ENCODE assay signal across 17 cellular contexts in genomic region chr19:4613258-4613751, GRCh38. TPM values are rescaled to one million over a fixed set of nuclear protein-coding genes. Genes with fewer than 3 reads are reported as not detected.
DNase-seq lines count a peak whose midpoint lies in the region; ATAC-seq, FAIRE-seq and TF ChIP-seq lines count a peak whose summit lies in the region.
"Had no signal": no experiment of that assay in that cellular context is flagged by ENCODE, and none has a peak within 500 bp of the region (broad histone marks: within the 10 kb centered on the region; RNA-seq: fewer than 3 reads in every experiment).

No MANE protein-coding gene starts in this region.

- H3K18ac ChIP-seq in IMR-90 (ENCODE audit: low read depth, low read length): no peak overlapping the region

- no peak overlapping the region for H2BK20ac ChIP-seq in IMR-90 (ENCODE audit: low read depth, low read length)

- TF ChIP-seq RAD21 in A549 (conservative IDR thresholded peaks at IDR 0.05 in 1 of 2, IDR thresholded peaks at IDR 0.05 in 1 of 2) (no peak), IMR-90 (IDR thresholded peaks at IDR 0.05; ENCODE audit: low read length) (no peak)

- no peaks in the 10 kb centered on the region for H3K36me3 ChIP-seq in IMR-90 (ENCODE audit: control insufficient read depth, insufficient read depth, low read length)

- dilution Hi-C loops in IMR-90 (cut with HindIII; ENCODE audit: low sequenced_read_pairs, unreplicated experiment): no loop called here

- no peak for TF ChIP-seq POLR2A in A549 (IDR thresholded peaks at IDR 0.05; ENCODE audit: low read length)
- no peak for TF ChIP-seq POLR2A in IMR-90 (IDR thresholded peaks at IDR 0.05; ENCODE audit: low read depth, low read length)

- H2AK9ac ChIP-seq in IMR-90 (replicated peaks; ENCODE audit: low read depth, low read length, poor library complexity): no peak overlapping the region

- no peak overlapping the region for H4K91ac ChIP-seq in IMR-90 (ENCODE audit: insufficient read depth, low read depth, low read length)

- H3K27ac ChIP-seq in A549: no peak overlapping the region
- H3K27ac ChIP-seq in IMR-90 (ENCODE audit: insufficient read depth, low read length): no peak overlapping the region
- H3K27ac ChIP-seq: GM23248 had no signal

- no peak overlapping the region for H3K4ac ChIP-seq in IMR-90 (ENCODE audit: low read depth, low read length)

- ATAC-seq in A549: no peak
- no peak for ATAC-seq in IMR-90 (ENCODE audit: low read depth)
- ATAC-seq: HCT116 had no signal

- peak overlapping the region; percentile 62 for H3K27ac Mint-ChIP-seq in neural crest cell (ENCODE audit: unreplicated experiment)
- H3K27ac Mint-ChIP-seq: CD4-positive, alpha-beta memory T cell; H9 had no signal

- H3K4me3 Mint-ChIP-seq in neural crest cell: no peak overlapping the region
- H3K4me3 Mint-ChIP-seq: CD4-positive, alpha-beta memory T cell; H9 had no signal

- no peak overlapping the region for H2BK15ac ChIP-seq in IMR-90 (ENCODE audit: low read depth, low read length)

- no peaks in the 10 kb centered on the region for H3K36me3 Mint-ChIP-seq in neural crest cell (ENCODE audit: low read depth)
- H3K36me3 Mint-ChIP-seq: CD4-positive, alpha-beta memory T cell had no signal

- CTCF ChIA-PET in A549 (lab: Yijun Ruan, JAX): no interaction called here
- CTCF ChIA-PET in IMR-90 (lab: Yijun Ruan, JAX): no interaction called here

- H3K79me1 ChIP-seq in IMR-90 (ENCODE audit: low read depth in 1 of 2, low read length in 2 of 2): no peaks in the 10 kb centered on the region

- H3K9me1 ChIP-seq in IMR-90 (ENCODE audit: insufficient read depth, low read length): no peaks in the 10 kb centered on the region

- H3K56ac ChIP-seq in IMR-90 (ENCODE audit: extremely low read depth, insufficient read depth, low read length): no peak overlapping the region

- no peak overlapping the region for H2BK5ac ChIP-seq in IMR-90 (ENCODE audit: low read depth, low read length, poor library complexity, severe bottlenecking)

- peaks cover 18% of the 10 kb centered on the region for H3K4me1 Mint-ChIP-seq in neural crest cell
- H3K4me1 Mint-ChIP-seq: CD4-positive, alpha-beta memory T cell had no signal

- no peaks in the 10 kb centered on the region for H3K9me3 ChIP-seq in A549
- no peaks in the 10 kb centered on the region for H3K9me3 ChIP-seq in IMR-90 (ENCODE audit: control insufficient read depth, insufficient read depth, low read length)

- H3K4me3 ChIP-seq in A549 (no peak overlapping the region), IMR-90 (ENCODE audit: insufficient read depth, low read depth, low read length) (no peak overlapping the region)
- H3K4me3 ChIP-seq: GM23248 had no signal

- no peak overlapping the region for H4K8ac ChIP-seq in IMR-90 (ENCODE audit: low read depth in 2 of 2, low read length in 2 of 2)

- no peak overlapping the region for H2AFZ ChIP-seq in IMR-90 (replicated peaks; ENCODE audit: low read length, poor library complexity)
- H2AFZ ChIP-seq: GM23248 had no signal

- no TSS peak for BruUV-seq in IMR-90 (replicated peaks; lab: Mats Ljungman, UMichigan)

- no peak overlapping the region for H3K14ac ChIP-seq in IMR-90 (replicated peaks; ENCODE audit: low read depth, low read length)

- FAIRE-seq in A549 (lab: Jason Lieb, UNC): no peak
- FAIRE-seq: GM12892, GM19239 had no signal

- H3K9me3 Mint-ChIP-seq in neural crest cell: no peaks in the 10 kb centered on the region
- H3K9me3 Mint-ChIP-seq: CD4-positive, alpha-beta memory T cell; H9 had no signal

- H2AK5ac ChIP-seq in IMR-90 (ENCODE audit: low read depth, low read length): no peak overlapping the region

- H3K4me1 ChIP-seq in A549: no peaks in the 10 kb centered on the region
- H3K4me1 ChIP-seq in IMR-90 (ENCODE audit: control insufficient read depth, insufficient read depth, low read length): no peaks in the 10 kb centered on the region

- no peak overlapping the region for H3K23ac ChIP-seq in IMR-90 (ENCODE audit: low read depth, low read length)

- TF ChIP-seq EP300 in A549 (IDR thresholded peaks at IDR 0.05): no peak

- no peak overlapping the region for H2BK120ac ChIP-seq in IMR-90 (ENCODE audit: low read depth, low read length)

- H3K9ac ChIP-seq in IMR-90 (ENCODE audit: low read depth, low read length): no peak overlapping the region
- H3K9ac ChIP-seq: GM23248 had no signal

- peaks cover 39% of the 10 kb centered on the region for H3K27me3 ChIP-seq in IMR-90 (ENCODE audit: control insufficient read depth, insufficient read depth, low read length)

- DNase-seq in A549 (ENCODE audit: low read depth in 1 of 2, low spot score in 1 of 2) (no peak), IMR-90 (no peak), neural crest cell (ENCODE audit: low read depth, low spot score) (no peak), NCI-H446 (lab: John Stamatoyannopoulos, UW) (no peak), GM13976 (ENCODE audit: low spot score) (no peak)
- DNase-seq: 8988T; C1 segment of cervical spinal cord; Calu3; CD4-positive, alpha-beta memory T cell; COR-L47; DMS53; DMS79 treated with DMSO at 0.1 percent for 48 hours; GM23248; H9 had no signal

- H4K5ac ChIP-seq in IMR-90 (ENCODE audit: low read depth, low read length): no peak overlapping the region

- H4K20me1 ChIP-seq in IMR-90 (ENCODE audit: insufficient read depth, low read length): no peaks in the 10 kb centered on the region

- intact Hi-C loops in IMR-90 (cut with micrococcal nuclease): no loop called here

- H3K4me2 ChIP-seq in A549: no peak overlapping the region
- no peak overlapping the region for H3K4me2 ChIP-seq in IMR-90 (ENCODE audit: low read depth, low read length)

- no peak for TF ChIP-seq CTCF in A549 (IDR thresholded peaks at IDR 0.05)
- no peak for TF ChIP-seq CTCF in IMR-90 (conservative IDR thresholded peaks at IDR 0.05; ENCODE audit: low read depth, low read length)
- TF ChIP-seq CTCF in neural crest cell (conservative IDR thresholded peaks at IDR 0.05): no peak
- TF ChIP-seq CTCF in GM13976 (IDR thresholded peaks at IDR 0.05; ENCODE audit: borderline replicate concordance, control extremely low read depth, extremely low read depth, insufficient read depth, missing control alignments): no peak

- POLR2A ChIA-PET in A549 (lab: Yijun Ruan, JAX) (no interaction called here), IMR-90 (lab: Charles Lee; ENCODE audit: unreplicated experiment) (no interaction called here)

- 73% methylated on average over 7 of the region's 7 CpGs for WGBS in A549 (ENCODE audit: missing lambda C conversion rate)
- no CpG with 5 or more reads among the region's 7 CpGs for WGBS in IMR-90 (ENCODE audit: extremely low coverage in 2 of 2, insufficient read length in 1 of 2), 2 experiments

- peaks cover 6% of the 10 kb centered on the region for H3K27me3 Mint-ChIP-seq in neural crest cell (ENCODE audit: low read depth)

- in situ Hi-C loops in IMR-90 (cut with MboI; ENCODE audit: low sequenced_read_pairs) (no loop called here), GM13976 (cut with MboI; ENCODE audit: low sequenced_read_pairs, unreplicated experiment) (no loop called here)

TF ChIP-seq in A549, 52 proteins besides CTCF, POLR2A, EP300 and RAD21:
- TF ChIP-seq MAFK (IDR thresholded peaks at IDR 0.05; ENCODE audit: partially characterized antibody) (peak; percentile 96), CHD4 (IDR thresholded peaks at IDR 0.05; ENCODE audit: borderline replicate concordance) (no peak), CBX8 (IDR thresholded peaks at IDR 0.05) (no peak), ESRRA (IDR thresholded peaks at IDR 0.05; ENCODE audit: borderline replicate concordance, low read length) (no peak)

TF ChIP-seq in IMR-90, 13 proteins besides CTCF, POLR2A, EP300 and RAD21:
- TF ChIP-seq MAZ (IDR thresholded peaks at IDR 0.05; ENCODE audit: borderline replicate concordance, low read depth, low read length) (no peak), MAFK (IDR thresholded peaks at IDR 0.05; ENCODE audit: low read depth, low read length) (peak; percentile 96), MXI1 (IDR thresholded peaks at IDR 0.05; ENCODE audit: borderline replicate concordance, low read depth, low read length) (no peak), RFX5 (IDR thresholded peaks at IDR 0.05; ENCODE audit: low read depth, low read length) (no peak)

RNA-seq across cellular contexts. Expression of gene TNFAIP8L1, which starts 26.0 kb away (rescaled TPM):
- polyA plus RNA-seq in A549 (2011; rRNA removed) (3.2 TPM in 2 replicates), A549 (2017; fragmentation: RNase III; extraction: RNeasy Plus Mini Kit Qiagen cat#74134 plus additional on column Dnase treatment) (4.9 to 5.9 TPM (median 5.4 TPM) in 3 replicates), IMR-90 (2012; rRNA removed) (6.0 TPM in 2 replicates)
- 3.5 and 4.9 TPM in 2 replicates for polyA plus RNA-seq in A549 (2012; cell fraction: cytosol; rRNA removed)
- 3.0 TPM in 2 replicates for polyA plus RNA-seq in A549 (2012; cell fraction: nucleus; rRNA removed)
- 2.7 and 3.2 TPM in 2 replicates for polyA minus RNA-seq in A549 (2011; rRNA and poly(A)+ RNA removed)
- total RNA-seq in IMR-90 (2012; rRNA removed) (2.5 and 3.1 TPM in 2 replicates), neural crest cell (7.0 and 8.0 TPM in 2 replicates)
- 5.1 and 7.1 TPM in 2 replicates for polyA plus RNA-seq in IMR-90 (2012; cell fraction: cytosol; rRNA removed)
- 2.3 and 2.9 TPM in 2 replicates for polyA plus RNA-seq in IMR-90 (2012; cell fraction: nucleus; rRNA removed; ENCODE audit: low replicate concordance)

RNA-seq across cellular contexts. Expression of gene SEMA6B, which starts 53.8 kb away (rescaled TPM):
- polyA plus RNA-seq in A549 (2011; rRNA removed): 5.4 and 5.7 TPM in 2 replicates
- polyA plus RNA-seq in A549 (2012; cell fraction: cytosol; rRNA removed): 8.7 and 11.2 TPM in 2 replicates
- polyA plus RNA-seq in A549 (2012; cell fraction: nucleus; rRNA removed): 10.1 and 12.4 TPM in 2 replicates
- polyA plus RNA-seq in A549 (2017; fragmentation: RNase III; extraction: RNeasy Plus Mini Kit Qiagen cat#74134 plus additional on column Dnase treatment): 8.0 to 9.0 TPM (median 9.0 TPM) in 3 replicates
- polyA minus RNA-seq in A549 (2011; rRNA and poly(A)+ RNA removed): 16.0 and 17.2 TPM in 2 replicates
- total RNA-seq in IMR-90 (2012; rRNA removed): 0.18 and 0.28 TPM in 2 replicates
- polyA plus RNA-seq in IMR-90 (2012; rRNA removed): 0.72 and 0.73 TPM in 2 replicates
- 0.63 and 1.6 TPM in 2 replicates for polyA plus RNA-seq in IMR-90 (2012; cell fraction: cytosol; rRNA removed)
- polyA plus RNA-seq in IMR-90 (2012; cell fraction: nucleus; rRNA removed; ENCODE audit: low replicate concordance): 0.31 and 0.55 TPM in 2 replicates
- total RNA-seq in neural crest cell: 21.7 and 25.3 TPM in 2 replicates
- total RNA-seq: GM23248 had no signal
- polyA plus RNA-seq: CD4-positive, alpha-beta memory T cell; GM23248 had no signal

RNA-seq across cellular contexts. Expression of gene MYDGF, which starts 56.8 kb away (rescaled TPM):
- polyA plus RNA-seq in A549 (2011; rRNA removed) (62.1 and 63.3 TPM in 2 replicates), A549 (2017; fragmentation: RNase III; extraction: RNeasy Plus Mini Kit Qiagen cat#74134 plus additional on column Dnase treatment) (101 to 107 TPM (median 104 TPM) in 3 replicates), IMR-90 (2012; rRNA removed) (310 and 381 TPM in 2 replicates)
- polyA plus RNA-seq in A549 (2012; cell fraction: cytosol; rRNA removed): 191 and 198 TPM in 2 replicates
- 105 and 146 TPM in 2 replicates for polyA plus RNA-seq in A549 (2012; cell fraction: nucleus; rRNA removed)
- polyA minus RNA-seq in A549 (2011; rRNA and poly(A)+ RNA removed): 26.6 and 34.4 TPM in 2 replicates
- total RNA-seq in IMR-90 (2012; rRNA removed) (160 and 203 TPM in 2 replicates), neural crest cell (45.4 and 48.8 TPM in 2 replicates)
- 436 and 568 TPM in 2 replicates for polyA plus RNA-seq in IMR-90 (2012; cell fraction: cytosol; rRNA removed)
- polyA plus RNA-seq in IMR-90 (2012; cell fraction: nucleus; rRNA removed; ENCODE audit: low replicate concordance): 93.6 and 181 TPM in 2 replicates

Comparison
In these comparisons a context has a peak if more than half of its experiments do, and no peak if none do; other contexts are left out.
1. RNA of gene SEMA6B, which starts 53.8 kb away (total RNA-seq): 21.7 to 25.3 TPM in neural crest cell; 0.18 to 0.28 TPM in IMR-90; every median in the first group is over 10 times any median in the second.